18 cellular contexts compared by ENCODE assay signal in the genomic region with DNA sequence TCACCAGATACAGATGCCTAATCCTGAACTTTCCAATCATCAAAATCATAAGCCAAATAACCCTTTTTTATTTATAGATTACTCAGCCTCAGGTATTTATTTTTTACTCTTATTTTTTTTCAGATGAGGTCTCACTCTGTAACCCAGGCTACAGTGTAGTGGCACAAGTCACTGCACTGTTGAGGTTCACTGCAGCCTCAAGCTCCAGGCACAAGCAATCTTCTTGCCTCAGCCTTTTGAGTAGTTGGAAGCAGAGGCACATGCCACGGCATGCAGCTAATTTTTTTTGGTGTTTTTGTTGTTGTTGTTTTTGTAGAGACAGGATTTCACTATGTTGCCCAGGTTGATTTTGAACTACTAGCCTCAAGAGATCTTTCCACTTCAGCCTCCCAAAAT.
"Had no signal": no experiment of that assay in that cellular context is flagged by ENCODE, and none has a peak within 500 bp of the region (broad histone marks: within the 10 kb centered on the region; RNA-seq: fewer than 3 reads in every experiment).

No MANE protein-coding gene starts in this region.

- H3K4me1 ChIP-seq: ascending aorta, esophagus muscularis mucosa, gastroesophageal sphincter, heart right ventricle, sigmoid colon had no signal

- H3K9me3 ChIP-seq: ascending aorta, esophagus muscularis mucosa, gastroesophageal sphincter, heart right ventricle, pancreas, sigmoid colon, thoracic aorta had no signal

- H3K4me1 Mint-ChIP-seq: activated naive CD4-positive, alpha-beta T cell treated with anti-CD3 and anti-CD28 coated beads, Interleukin-2, amount 50 U/mL, for 24 hours; stimulated activated naive B cell treated with anti-CD40 and anti-IgM and Interleukin-4, amounts not matched to agents 10 μg/mL and 1 μg/mL and 100 μg/mL, for 72 hours had no signal

- H3K27ac ChIP-seq: ascending aorta, esophagus muscularis mucosa, gastroesophageal sphincter, heart right ventricle, pancreas, sigmoid colon, thoracic aorta had no signal

- DNase-seq: activated CD4-positive, alpha-beta T cell treated with anti-CD3 and anti-CD28 coated beads, Interleukin-2, amount 50 U/mL, for 1 hour; activated CD8-positive, alpha-beta memory T cell treated with anti-CD3 and anti-CD28 coated beads, Interleukin-2, amount 50 U/mL, for 4 hours; activated gamma-delta T cell; activated T-cell treated with anti-CD3 and anti-CD28 coated beads, Interleukin-2, amount 50 U/mL, for 48 hours; effector CD8-positive, alpha-beta T cell; heart right ventricle; left ventricle myocardium superior; pancreas; sigmoid colon; stimulated activated CD4-positive, alpha-beta T cell treated with anti-CD3 and anti-CD28 coated beads, Interleukin-4, amount 100 ng/mL, for 4 hours; stimulated activated naive B cell treated with anti-CD40 and anti-IgM and Interleukin-4, amounts not matched to agents 10 μg/mL and 1 μg/mL and 100 μg/mL, for 72 hours had no signal

- H3K27ac Mint-ChIP-seq: activated naive CD4-positive, alpha-beta T cell treated with anti-CD3 and anti-CD28 coated beads, Interleukin-2, amount 50 U/mL, for 24 hours; stimulated activated naive B cell treated with anti-CD40 and anti-IgM and Interleukin-4, amounts not matched to agents 10 μg/mL and 1 μg/mL and 100 μg/mL, for 72 hours; T-helper 1 cell treated with Interleukin-12 subunit alpha and Interleukin-12 subunit beta and Interleukin-4 antibody, amounts not matched to agents 30 μg/mL and 1 μg/mL, for 36 hours had no signal

- H3K4me3 Mint-ChIP-seq: activated naive CD4-positive, alpha-beta T cell treated with anti-CD3 and anti-CD28 coated beads, Interleukin-2, amount 50 U/mL, for 24 hours; stimulated activated naive B cell treated with anti-CD40 and anti-IgM and Interleukin-4, amounts not matched to agents 10 μg/mL and 1 μg/mL and 100 μg/mL, for 72 hours; T-helper 1 cell treated with Interleukin-12 subunit alpha and Interleukin-12 subunit beta and Interleukin-4 antibody, amounts not matched to agents 30 μg/mL and 1 μg/mL, for 36 hours had no signal

- H3K27me3 ChIP-seq: ascending aorta, esophagus muscularis mucosa, gastroesophageal sphincter, heart right ventricle, pancreas, sigmoid colon had no signal

- ATAC-seq: activated CD4-positive, CD25-positive, alpha-beta regulatory T cell treated with anti-CD3 and anti-CD28 coated beads, Interleukin-2, amount 50 U/mL, for 24 hours; gastroesophageal sphincter; heart right ventricle; left ventricle myocardium superior; pancreas; stimulated activated naive B cell treated with anti-CD40 and anti-IgM and Interleukin-4, amounts not matched to agents 10 μg/mL and 1 μg/mL and 100 μg/mL, for 72 hours had no signal

- H3K36me3 Mint-ChIP-seq: activated naive CD4-positive, alpha-beta T cell treated with anti-CD3 and anti-CD28 coated beads, Interleukin-2, amount 50 U/mL, for 24 hours; stimulated activated naive B cell treated with anti-CD40 and anti-IgM and Interleukin-4, amounts not matched to agents 10 μg/mL and 1 μg/mL and 100 μg/mL, for 72 hours had no signal

- H3K4me3 ChIP-seq: ascending aorta, esophagus muscularis mucosa, gastroesophageal sphincter, heart right ventricle, pancreas, sigmoid colon, thoracic aorta had no signal

- H3K9me3 Mint-ChIP-seq: activated naive CD4-positive, alpha-beta T cell treated with anti-CD3 and anti-CD28 coated beads, Interleukin-2, amount 50 U/mL, for 24 hours; stimulated activated naive B cell treated with anti-CD40 and anti-IgM and Interleukin-4, amounts not matched to agents 10 μg/mL and 1 μg/mL and 100 μg/mL, for 72 hours; T-helper 1 cell treated with Interleukin-12 subunit alpha and Interleukin-12 subunit beta and Interleukin-4 antibody, amounts not matched to agents 30 μg/mL and 1 μg/mL, for 36 hours had no signal

- H3K36me3 ChIP-seq: ascending aorta, esophagus muscularis mucosa, pancreas, thoracic aorta had no signal
